In genomic region chr7:101123703-101124068, GRCh38 we compare ENCODE assay signal across 26 cellular contexts. TPM values are rescaled to one million over a fixed set of nuclear protein-coding genes. Genes with fewer than 3 reads are reported as not detected.
DNase-seq lines count a peak whose midpoint lies in the region; ATAC-seq, FAIRE-seq and TF ChIP-seq lines count a peak whose summit lies in the region.
"Had no signal": no experiment of that assay in that cellular context is flagged by ENCODE, and none has a peak within 500 bp of the region (broad histone marks: within the 10 kb centered on the region; RNA-seq: fewer than 3 reads in every experiment).

No MANE protein-coding gene starts in this region.

- ATAC-seq in HCT116 (no peak), lower lobe of right lung (no peak)
- ATAC-seq: activated CD4-positive, CD25-positive, alpha-beta regulatory T cell treated with anti-CD3 and anti-CD28 coated beads, Interleukin-2, amount 50 U/mL, for 24 hours; body of pancreas; esophagus mucosa; gastrocnemius medialis had no signal

- RAD21 ChIA-PET in HCT116 (lab: Charles Lee; ENCODE audit: low non-redundant PET in 1 of 2, low total read pairs in 2 of 2, uncharacterized antibody in 2 of 2, unreplicated experiment in 2 of 2), result no interaction called here

- no peaks in the 10 kb centered on the region for H3K79me2 ChIP-seq in HCT116 (ENCODE audit: insufficient read depth, low read length)
- H3K79me2 ChIP-seq in smooth muscle cell (ENCODE audit: low read depth), result peaks cover 14% of the 10 kb centered on the region

- no peak for TF ChIP-seq RAD21 in HCT116 (IDR thresholded peaks at IDR 0.05; ENCODE audit: low read depth)

- 76% methylated on average over 3 of the region's 3 CpGs for WGBS in smooth muscle cell (ENCODE audit: low lambda C conversion rate)

- H3K27me3 ChIP-seq in HCT116 (ENCODE audit: insufficient read depth, low read length), result no peaks in the 10 kb centered on the region
- H3K27me3 ChIP-seq in brain microvascular endothelial cell (replicated peaks), result no peaks in the 10 kb centered on the region
- H3K27me3 ChIP-seq in lower lobe of right lung (ENCODE audit: low read depth), result no peaks in the 10 kb centered on the region
- H3K27me3 ChIP-seq in smooth muscle cell (ENCODE audit: low read depth), result no peaks in the 10 kb centered on the region
- H3K27me3 ChIP-seq: SJCRH30 had no signal

- POLR2A ChIA-PET in HCT116 (lab: Charles Lee), result interaction anchor here (0.7 to 2.8 kb wide), 2 partner anchors 14 to 186 kb away, joined by 4 to 8 read pairs; no protein-coding TSS in a partner anchor

- BruUV-seq in HCT116 (replicated peaks; lab: Mats Ljungman, UMichigan), result no TSS peak

- H3K9me2 ChIP-seq in HCT116 (ENCODE audit: insufficient read depth), result no peaks in the 10 kb centered on the region

- no peak for TF ChIP-seq CTCF in HCT116 (IDR thresholded peaks at IDR 0.05 in 2 of 3, conservative IDR thresholded peaks at IDR 0.05 in 1 of 3; ENCODE audit: borderline replicate concordance in 1 of 3, insufficient read depth in 1 of 3, low read depth in 2 of 3, low read length in 2 of 3)
- TF ChIP-seq CTCF in brain microvascular endothelial cell (IDR thresholded peaks at IDR 0.05; ENCODE audit: low read depth, low read length, missing control alignments), result no peak
- TF ChIP-seq CTCF in lower lobe of right lung (IDR thresholded peaks at IDR 0.05), result no peak
- no peak for TF ChIP-seq CTCF in smooth muscle cell (IDR thresholded peaks at IDR 0.05; ENCODE audit: borderline replicate concordance, insufficient read depth, poor library complexity, severe bottlenecking)

- no peaks in the 10 kb centered on the region for H3K36me3 ChIP-seq in HCT116 (ENCODE audit: control insufficient read depth in 1 of 2, insufficient read depth in 2 of 2, low read length in 2 of 2)
- H3K36me3 ChIP-seq in brain microvascular endothelial cell (replicated peaks), result peaks cover 17% of the 10 kb centered on the region
- H3K36me3 ChIP-seq in lower lobe of right lung, result no peaks in the 10 kb centered on the region
- no peaks in the 10 kb centered on the region for H3K36me3 ChIP-seq in smooth muscle cell (ENCODE audit: low read depth)
- H3K36me3 ChIP-seq: gastrocnemius medialis, left ventricle myocardium inferior, SJCRH30 had no signal

- no peak overlapping the region for H3K4me3 ChIP-seq in HCT116 (replicated peaks in 1 of 2; ENCODE audit: low read depth in 1 of 2, low read length in 2 of 2)
- H3K4me3 ChIP-seq in brain microvascular endothelial cell (ENCODE audit: low read depth, low read length), result no peak overlapping the region
- no peak overlapping the region for H3K4me3 ChIP-seq in lower lobe of right lung
- H3K4me3 ChIP-seq in smooth muscle cell, result no peak overlapping the region
- H3K4me3 ChIP-seq: body of pancreas, gastrocnemius medialis, left ventricle myocardium inferior, SJCRH30 had no signal

- peaks cover 65% of the 10 kb centered on the region for H3F3A ChIP-seq in smooth muscle cell (ENCODE audit: low read depth)

- CTCF ChIA-PET in HCT116 (lab: Charles Lee), result interaction anchor here (1.5 to 2.2 kb wide), 3 partner anchors 14 to 46 kb away, joined by 3 to 13 read pairs (median 5); no protein-coding TSS in a partner anchor

- TF ChIP-seq POLR2A in HCT116 (IDR thresholded peaks at IDR 0.05; ENCODE audit: borderline replicate concordance, extremely low read depth, insufficient read depth, insufficient read length), result no peak

- H3K9me3 ChIP-seq in HCT116 (ENCODE audit: control insufficient read depth in 1 of 2, insufficient read depth in 1 of 2, low read depth in 1 of 2, low read length in 2 of 2) (no peaks in the 10 kb centered on the region), lower lobe of right lung (no peaks in the 10 kb centered on the region), smooth muscle cell (replicated peaks; ENCODE audit: low read depth) (no peaks in the 10 kb centered on the region)
- H3K9me3 ChIP-seq: body of pancreas, gastrocnemius medialis, left ventricle myocardium inferior, SJCRH30 had no signal

- peaks cover 63 to 99% of the 10 kb centered on the region in 2 experiments for H3K4me1 ChIP-seq in HCT116 (ENCODE audit: control insufficient read depth in 1 of 2, insufficient read depth in 2 of 2, low read length in 2 of 2)
- peaks cover 72% of the 10 kb centered on the region for H3K4me1 ChIP-seq in lower lobe of right lung
- peaks cover 20% of the 10 kb centered on the region for H3K4me1 ChIP-seq in smooth muscle cell (ENCODE audit: low read depth)

- H3K9ac ChIP-seq in HCT116 (ENCODE audit: low read length) (no peak overlapping the region), smooth muscle cell (ENCODE audit: low read depth) (no peak overlapping the region)

- no peaks in the 10 kb centered on the region for H4K20me1 ChIP-seq in HCT116 (ENCODE audit: insufficient read depth)
- H4K20me1 ChIP-seq in smooth muscle cell (ENCODE audit: low read depth), result peaks cover 17% of the 10 kb centered on the region

- H3K27ac ChIP-seq in HCT116 (ENCODE audit: low read depth, low read length) (no peak overlapping the region), brain microvascular endothelial cell (peak overlapping the region; percentile 97), lower lobe of right lung (peak overlapping the region; percentile 83), smooth muscle cell (ENCODE audit: low read depth) (peak overlapping the region; percentile 100)
- H3K27ac ChIP-seq: body of pancreas, SJCRH30 had no signal

- DNase-seq in HCT116 (ENCODE audit: low read depth, low spot score) (no peak), brain microvascular endothelial cell (no peak), lower lobe of right lung (no peak), smooth muscle cell (lab: John Stamatoyannopoulos, UW; ENCODE audit: unreplicated experiment) (no peak), RCC 7860 (ENCODE audit: low spot score) (no peak), CD1c-positive myeloid dendritic cell (ENCODE audit: extremely low spot score) (no peak), OCI-M1 (lab: John Stamatoyannopoulos, UW) (no peak)
- DNase-seq in stimulated activated CD4-positive, alpha-beta T cell treated with anti-CD3 and anti-CD28 coated beads, Interleukin-2, amount 100 ng/mL, for 24 hours, result no peak
- DNase-seq: activated CD4-positive, alpha-beta memory T cell treated with anti-CD3 and anti-CD28 coated beads, Interleukin-2, amount 10 ng/mL, durations not matched to agents 7 days and 5 days; body of pancreas; CD4-positive, alpha-beta T cell; effector memory CD4-positive, alpha-beta T cell; gastrocnemius medialis; left ventricle myocardium inferior; NCI-H2081 treated with DMSO at 0.1 percent for 48 hours; NCI-H446; SJCRH30; stimulated activated CD4-positive, alpha-beta T cell treated with anti-CD3 and anti-CD28 coated beads, Interleukin-4, amount 100 ng/mL, for 4 hours; stimulated activated naive CD4-positive, alpha-beta T cell had no signal

- FAIRE-seq in RCC 7860 (lab: Jason Lieb, UNC), result no peak
- FAIRE-seq: GM12891, islet of Langerhans, TTC549 had no signal

- H3K4me2 ChIP-seq in HCT116 (ENCODE audit: low read length), result peak overlapping the region; percentile 1; the same call in 1 of the 2 replicates
- no peak overlapping the region for H3K4me2 ChIP-seq in smooth muscle cell

- in situ Hi-C loops in brain microvascular endothelial cell (cut with HindIII; ENCODE audit: low pct_ligation_motif_present, low sequenced_read_pairs), result no loop called here

- no peak overlapping the region for H2AFZ ChIP-seq in HCT116 (ENCODE audit: low read depth, low read length, poor library complexity, severe bottlenecking)
- H2AFZ ChIP-seq in smooth muscle cell (ENCODE audit: low read depth), result no peak overlapping the region

- intact Hi-C loops in HCT116 (cut with micrococcal nuclease), result no loop called here
- intact Hi-C loops in lower lobe of right lung (cut with DNase I), result no loop called here

TF ChIP-seq in HCT116, 20 proteins besides CTCF, POLR2A, EP300 and RAD21 (continues in another document):
- TF ChIP-seq SRF (IDR thresholded peaks at IDR 0.05; ENCODE audit: low read depth), result no peak
- TF ChIP-seq SIN3A (IDR thresholded peaks at IDR 0.05; ENCODE audit: low read depth), result no peak
- no peak for TF ChIP-seq EZH2 (IDR thresholded peaks at IDR 0.05)
- no peak for TF ChIP-seq SP1 (IDR thresholded peaks at IDR 0.05; ENCODE audit: low read depth)
- TF ChIP-seq EZH2phosphoT487 (IDR thresholded peaks at IDR 0.05; ENCODE audit: borderline replicate concordance), result no peak
- TF ChIP-seq FOSL1 (IDR thresholded peaks at IDR 0.05; ENCODE audit: low read depth), result no peak
- no peak for TF ChIP-seq ZNF274 (IDR thresholded peaks at IDR 0.05; ENCODE audit: low read depth, low read length)

RNA-seq across cellular contexts. Expression of gene SERPINE1, which starts 3.2 kb away (rescaled TPM):
- total RNA-seq in HCT116 (2021; ENCODE audit: unreplicated experiment) (12.8 TPM), lower lobe of right lung (15.4 TPM), smooth muscle cell (387 and 435 TPM in 2 replicates)
- polyA plus RNA-seq in HCT116 (2012), result 32.8 and 45.4 TPM in 2 replicates
- polyA plus RNA-seq in smooth muscle cell, result 460 and 495 TPM in 2 replicates
- total RNA-seq: T-helper 1 cell treated with Interleukin-12 subunit alpha and Interleukin-12 subunit beta and Interleukin-4 antibody, amounts not matched to agents 30 ng/mL and 1 ng/mL, for 36 hours had no signal
- polyA plus RNA-seq: IgD-negative memory B cell had no signal

RNA-seq across cellular contexts. Expression of gene AP1S1, which starts 30.6 kb away (rescaled TPM):
- total RNA-seq in HCT116 (2021; ENCODE audit: unreplicated experiment) (130 TPM), lower lobe of right lung (28.4 TPM), smooth muscle cell (104 and 105 TPM in 2 replicates)
- 141 and 168 TPM in 2 replicates for polyA plus RNA-seq in HCT116 (2012)
- polyA plus RNA-seq in smooth muscle cell, result 44.0 and 51.2 TPM in 2 replicates

RNA-seq across cellular contexts. Expression of gene TRIM56, which starts 38.4 kb away (rescaled TPM):
- total RNA-seq in HCT116 (2021; ENCODE audit: unreplicated experiment), result 25.9 TPM
- 11.2 and 13.1 TPM in 2 replicates for polyA plus RNA-seq in HCT116 (2012)
- 61.9 TPM for total RNA-seq in lower lobe of right lung
- total RNA-seq in smooth muscle cell, result 2.5 and 5.4 TPM in 2 replicates
- 11.0 and 11.2 TPM in 2 replicates for polyA plus RNA-seq in smooth muscle cell

RNA-seq across cellular contexts. Expression of gene VGF, which starts 41.7 kb away (rescaled TPM):
- total RNA-seq in HCT116 (2021; ENCODE audit: unreplicated experiment) (43.2 TPM), lower lobe of right lung (0.15 TPM), smooth muscle cell (0.85 TPM in 1 of 2 replicates, not detected in the other)
- 23.1 and 30.2 TPM in 2 replicates for polyA plus RNA-seq in HCT116 (2012)
- polyA plus RNA-seq in smooth muscle cell, result 0.20 and 0.25 TPM in 2 replicates
- total RNA-seq: CD4-positive, alpha-beta T cell; esophagus mucosa; gastrocnemius medialis; left ventricle myocardium inferior had no signal
- polyA plus RNA-seq: IgD-negative memory B cell had no signal

RNA-seq across cellular contexts. Expression of gene NAT16, which starts 56.4 kb away (rescaled TPM):
- 2.0 TPM for total RNA-seq in HCT116 (2021; ENCODE audit: unreplicated experiment)
- 3.4 and 3.6 TPM in 2 replicates for polyA plus RNA-seq in HCT116 (2012)
- not detected for total RNA-seq in lower lobe of right lung
- total RNA-seq in smooth muscle cell, result not detected in 2 replicates
- not detected in 2 replicates for polyA plus RNA-seq in smooth muscle cell
- total RNA-seq: activated CD4-positive, alpha-beta memory T cell treated with anti-CD3 and anti-CD28 coated beads, Interleukin-2, amount 10 ng/mL, durations not matched to agents 7 days and 5 days; CD4-positive, alpha-beta T cell; esophagus mucosa; gastrocnemius medialis; left ventricle myocardium inferior; SJCRH30; T-helper 1 cell treated with Interleukin-12 subunit alpha and Interleukin-12 subunit beta and Interleukin-4 antibody, amounts not matched to agents 30 ng/mL and 1 ng/mL, for 36 hours had no signal
- polyA plus RNA-seq: IgD-negative memory B cell had no signal

Comparison
In these comparisons a context has a peak if more than half of its experiments do, and no peak if none do; other contexts are left out.
1. RNA of gene SERPINE1, which starts 3.2 kb away (total RNA-seq): 387 to 435 TPM in smooth muscle cell; 15.4 TPM in lower lobe of right lung (single experiment) and 12.8 TPM in HCT116 (single experiment); every median in the first group is over 10 times any median in the second.